Comparison of ENCODE assay signal across 8 cellular contexts in the genomic region with DNA sequence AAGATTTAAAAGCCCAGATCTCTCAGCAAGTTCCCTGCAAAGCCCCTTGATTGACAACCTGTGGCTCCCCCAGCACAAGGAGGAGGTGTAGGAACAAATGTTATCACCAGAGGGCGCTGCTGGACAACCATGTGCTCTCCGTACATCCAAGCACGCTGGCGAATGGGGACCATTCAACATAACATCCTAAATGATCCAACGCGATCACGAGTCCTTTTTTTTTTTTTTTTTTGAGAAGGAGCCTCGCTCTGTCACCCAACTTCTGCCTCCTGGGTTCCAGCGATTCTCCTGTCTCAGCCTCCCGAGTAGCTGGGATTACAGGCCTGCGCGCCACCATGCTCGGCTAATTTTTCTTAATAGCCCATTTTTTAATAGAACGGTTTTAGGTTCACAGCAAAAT. TPM values are rescaled to one million over a fixed set of nuclear protein-coding genes. Genes with fewer than 3 reads are reported as not detected.
DNase-seq lines count a peak whose midpoint lies in the region; ATAC-seq and TF ChIP-seq lines count a peak whose summit lies in the region.

No MANE protein-coding gene starts in this region.

- ATAC-seq in CD8-positive, alpha-beta T cell: peak; percentile 69
- ATAC-seq in GM21423 (IDR thresholded peaks at IDR 0.05; ENCODE audit: unreplicated experiment): no peak

- no peaks in the 10 kb centered on the region for H3K36me3 ChIP-seq in CD8-positive, alpha-beta T cell (ENCODE audit: insufficient read depth, low read length)
- H3K36me3 ChIP-seq in OCI-LY1 (ENCODE audit: insufficient read depth, low read length): no peaks in the 10 kb centered on the region; the same call in 1 of the 2 replicates

- no peak overlapping the region for H3K4me2 ChIP-seq in OCI-LY1 (ENCODE audit: low read length)

- H3K4me1 Mint-ChIP-seq in CD8-positive, alpha-beta T cell (ENCODE audit: low read depth): no peaks in the 10 kb centered on the region

- intact Hi-C loops in CD8-positive, alpha-beta T cell (cut with DNase I, micrococcal nuclease): loop anchor here (1.0 to 5.0 kb wide), 3 partner anchors 281 to 616 kb away; no protein-coding TSS in a partner anchor

- POLR2A ChIA-PET in CD8-positive, alpha-beta T cell (lab: Charles Lee): no interaction called here

- peaks cover 7% of the 10 kb centered on the region for H3K9me3 Mint-ChIP-seq in CD8-positive, alpha-beta T cell

- no peak overlapping the region for H2AFZ ChIP-seq in OCI-LY1 (ENCODE audit: low read length)

- H3K27ac Mint-ChIP-seq in CD8-positive, alpha-beta T cell: no peak overlapping the region

- H3K9me2 ChIP-seq in OCI-LY1 (ENCODE audit: low read depth, low read length): no peaks in the 10 kb centered on the region

- no peak overlapping the region for H3K4me3 ChIP-seq in CD8-positive, alpha-beta T cell (ENCODE audit: low read depth, low read length)
- no peak overlapping the region for H3K4me3 ChIP-seq in OCI-LY1 (ENCODE audit: low read depth, low read length, poor library complexity, severe bottlenecking)
- H3K4me3 ChIP-seq in epithelial cell of esophagus (ENCODE audit: low read length): no peak overlapping the region

- no peak overlapping the region for H3K27ac ChIP-seq in CD8-positive, alpha-beta T cell (ENCODE audit: low read depth, low read length)
- H3K27ac ChIP-seq in OCI-LY1 (ENCODE audit: low read depth, low read length, poor library complexity, severe bottlenecking): no peak overlapping the region

- no peaks in the 10 kb centered on the region for H3K36me3 Mint-ChIP-seq in CD8-positive, alpha-beta T cell

- H3K27me3 ChIP-seq in CD8-positive, alpha-beta T cell (ENCODE audit: insufficient read depth, low read length): no peaks in the 10 kb centered on the region
- peaks cover 12% of the 10 kb centered on the region; the same call in 1 of the 2 replicates for H3K27me3 ChIP-seq in OCI-LY1 (ENCODE audit: insufficient read depth, low read length)

- no peak overlapping the region for H3K9ac ChIP-seq in OCI-LY1 (ENCODE audit: low read length)

- no peaks in the 10 kb centered on the region for H3K79me2 ChIP-seq in OCI-LY1 (ENCODE audit: insufficient read depth, low read length)

- no peak overlapping the region for H3K4me3 Mint-ChIP-seq in CD8-positive, alpha-beta T cell

- peaks cover 43% of the 10 kb centered on the region for H3K27me3 Mint-ChIP-seq in CD8-positive, alpha-beta T cell (ENCODE audit: low read depth)

- TF ChIP-seq CTCF in CD8-positive, alpha-beta T cell (IDR thresholded peaks at IDR 0.05): peak; percentile 74
- TF ChIP-seq CTCF in OCI-LY1 (IDR thresholded peaks at IDR 0.05; ENCODE audit: low read length) (peak; percentile 77), epithelial cell of esophagus (IDR thresholded peaks at IDR 0.05; ENCODE audit: insufficient read depth, low read depth, low read length, missing control alignments) (peak; percentile 83)

- no peaks in the 10 kb centered on the region for H3K9me3 ChIP-seq in CD8-positive, alpha-beta T cell (ENCODE audit: low read length)
- no peaks in the 10 kb centered on the region for H3K9me3 ChIP-seq in OCI-LY1 (ENCODE audit: low read length)

- no peaks in the 10 kb centered on the region for H3F3A ChIP-seq in OCI-LY1 (ENCODE audit: insufficient read depth, low read length)

- H4K20me1 ChIP-seq in OCI-LY1 (ENCODE audit: insufficient read depth, low read length): no peaks in the 10 kb centered on the region

- no peaks in the 10 kb centered on the region for H3K4me1 ChIP-seq in CD8-positive, alpha-beta T cell (ENCODE audit: insufficient read depth, low read length)
- H3K4me1 ChIP-seq in OCI-LY1 (ENCODE audit: insufficient read depth, low read length, severe bottlenecking): no peaks in the 10 kb centered on the region

- CTCF ChIA-PET in CD8-positive, alpha-beta T cell (lab: Charles Lee): interaction anchor here (0.7 to 1.6 kb wide), 9 partner anchors 10 to 1971 kb away, joined by 3 to 7 read pairs (median 3); no protein-coding TSS in a partner anchor

- peak; percentile 52 to 78 (median 66) for DNase-seq in CD8-positive, alpha-beta T cell
- DNase-seq in HuH-7.5 (ENCODE audit: low spot score): peak; percentile 77
- DNase-seq in activated CD8-positive, alpha-beta memory T cell treated with anti-CD3 and anti-CD28 coated beads, Interleukin-2, amount 50 U/mL, for 24 hours (ENCODE audit: extremely low read depth): peak; percentile 47
- DNase-seq in epithelial cell of esophagus (ENCODE audit: low read depth): peak; percentile 79
- peak; percentile 80 for DNase-seq in mucosa of gallbladder (ENCODE audit: low spot score)
- DNase-seq in stimulated activated CD8-positive, alpha-beta memory T cell treated with anti-CD3 and anti-CD28 coated beads, Interleukin-4, amount 100 ng/mL, for 4 hours (ENCODE audit: low read depth in 2 of 2, low spot score in 1 of 2): peak; percentile 33 to 68

RNA-seq across cellular contexts. Expression of a gene that starts 52.0 kb away (rescaled TPM):
- not detected for total RNA-seq in CD8-positive, alpha-beta T cell
- total RNA-seq in mucosa of gallbladder: 0.09 TPM

RNA-seq across cellular contexts. Expression of a gene that starts 57.6 kb away (rescaled TPM):
- total RNA-seq in CD8-positive, alpha-beta T cell: 10 to 100 TPM; 46.1 to 46.5 TPM
- 46.0 TPM for total RNA-seq in mucosa of gallbladder
